Comparison of ENCODE assay signal across 8 cellular contexts in the genomic region with DNA sequence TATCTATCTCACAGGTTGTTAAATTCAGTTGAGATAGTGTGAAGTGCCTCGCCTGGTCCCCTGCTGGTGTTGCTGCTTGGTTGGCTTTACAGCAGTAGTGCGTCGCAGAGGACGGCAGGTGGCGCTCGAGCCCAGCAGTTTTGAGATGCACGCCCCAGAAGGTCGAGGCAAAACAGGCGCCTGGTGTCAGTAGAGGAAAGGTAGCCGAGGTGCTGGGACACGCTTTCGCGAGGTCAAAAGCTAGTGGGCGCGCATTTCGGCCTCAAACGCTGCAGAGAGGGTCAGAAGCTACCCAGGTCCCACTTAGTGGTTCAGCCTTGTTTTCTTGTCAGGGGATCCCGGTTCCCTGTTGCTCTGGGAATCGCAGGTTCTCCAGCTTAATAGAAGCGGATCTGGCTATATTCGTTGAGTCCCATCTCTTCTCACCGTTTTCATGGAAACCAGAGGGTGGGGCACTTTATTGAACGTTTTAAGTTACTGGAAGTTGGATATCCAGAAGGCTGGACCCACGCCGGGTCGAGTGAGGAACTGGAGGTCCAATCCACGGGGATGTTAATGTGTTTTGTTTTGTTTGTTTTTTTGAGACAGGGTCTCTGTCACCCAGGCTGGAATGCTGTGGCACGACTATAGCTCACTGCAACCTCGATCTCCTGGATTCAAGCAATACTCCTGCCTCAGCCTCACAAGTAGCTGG. TPM values are rescaled to one million over a fixed set of nuclear protein-coding genes. Genes with fewer than 3 reads are reported as not detected.
DNase-seq lines count a peak whose midpoint lies in the region; ATAC-seq and TF ChIP-seq lines count a peak whose summit lies in the region.

No MANE protein-coding gene starts in this region.

- TF ChIP-seq CTCF in lung (IDR thresholded peaks at IDR 0.05; ENCODE audit: control extremely low read depth, extremely low read depth) = peak; percentile 100

- H3K36me3 ChIP-seq in lung (ENCODE audit: control insufficient read depth in 2 of 2, insufficient read depth in 2 of 2, low read length in 2 of 2) = no peaks in the 10 kb centered on the region

- H3K4me3 ChIP-seq in lung = no peak overlapping the region

- H3K9me3 ChIP-seq in lung (ENCODE audit: control insufficient read depth in 2 of 2, insufficient read depth in 1 of 2, low read length in 1 of 2) = no peaks in the 10 kb centered on the region

- 15 to 19% methylated on average over 29 of the region's 29 CpGs for WGBS in lung, 2 donors

- peak; percentile 91 for DNase-seq in AG08396 (ENCODE audit: low spot score)
- DNase-seq in NCI-H748 treated with DMSO at 0.1 percent for 48 hours (lab: John Stamatoyannopoulos, UW) = peak; percentile 70
- DNase-seq in activated CD4-positive, alpha-beta T cell treated with anti-CD3 and anti-CD28 coated beads, Interleukin-2, amount 50 U/mL, for 4 hours = peak; percentile 86 to 88
- peak; percentile 51 to 76 for DNase-seq in dermis microvascular lymphatic vessel endothelial cell (ENCODE audit: low read depth in 2 of 2)
- peak; percentile 88 for DNase-seq in lung (ENCODE audit: low spot score)
- peak; percentile 54 for DNase-seq in stimulated activated CD8-positive, alpha-beta memory T cell treated with anti-CD3 and anti-CD28 coated beads, Interleukin-12 subunit alpha, Interleukin-12 subunit beta, amount 100 ng/mL, for 24 hours (ENCODE audit: extremely low read depth)

- ATAC-seq in GM19035 (IDR thresholded peaks at IDR 0.05; ENCODE audit: unreplicated experiment) (peak; percentile 82), HG03571 (IDR thresholded peaks at IDR 0.05; ENCODE audit: unreplicated experiment) (peak; percentile 73), lung (ENCODE audit: insufficient read depth, low FRiP score) (peak; percentile 90)

- H3K4me1 ChIP-seq in lung (ENCODE audit: control insufficient read depth in 2 of 2, insufficient read depth in 2 of 2, low read length in 2 of 2) = no peaks in the 10 kb centered on the region

- no peaks in the 10 kb centered on the region for H3K27me3 ChIP-seq in lung (ENCODE audit: control insufficient read depth, insufficient read depth)

- H3K27ac ChIP-seq in lung (ENCODE audit: low read depth in 1 of 2, low read length in 1 of 2) = no peak overlapping the region

RNA-seq across cellular contexts. Expression of gene ZFP90, which starts 10.3 kb away (rescaled TPM):
- 11.2 and 15.2 TPM in 2 replicates for total RNA-seq in dermis microvascular lymphatic vessel endothelial cell
- 10 to 100 TPM; 18.2 to 39.6 TPM for total RNA-seq in lung
- polyA plus RNA-seq in lung = 1 to 10 TPM; 5.9 to 6.9 TPM
